ENCODE assay signal across 11 cellular contexts in the genomic region with DNA sequence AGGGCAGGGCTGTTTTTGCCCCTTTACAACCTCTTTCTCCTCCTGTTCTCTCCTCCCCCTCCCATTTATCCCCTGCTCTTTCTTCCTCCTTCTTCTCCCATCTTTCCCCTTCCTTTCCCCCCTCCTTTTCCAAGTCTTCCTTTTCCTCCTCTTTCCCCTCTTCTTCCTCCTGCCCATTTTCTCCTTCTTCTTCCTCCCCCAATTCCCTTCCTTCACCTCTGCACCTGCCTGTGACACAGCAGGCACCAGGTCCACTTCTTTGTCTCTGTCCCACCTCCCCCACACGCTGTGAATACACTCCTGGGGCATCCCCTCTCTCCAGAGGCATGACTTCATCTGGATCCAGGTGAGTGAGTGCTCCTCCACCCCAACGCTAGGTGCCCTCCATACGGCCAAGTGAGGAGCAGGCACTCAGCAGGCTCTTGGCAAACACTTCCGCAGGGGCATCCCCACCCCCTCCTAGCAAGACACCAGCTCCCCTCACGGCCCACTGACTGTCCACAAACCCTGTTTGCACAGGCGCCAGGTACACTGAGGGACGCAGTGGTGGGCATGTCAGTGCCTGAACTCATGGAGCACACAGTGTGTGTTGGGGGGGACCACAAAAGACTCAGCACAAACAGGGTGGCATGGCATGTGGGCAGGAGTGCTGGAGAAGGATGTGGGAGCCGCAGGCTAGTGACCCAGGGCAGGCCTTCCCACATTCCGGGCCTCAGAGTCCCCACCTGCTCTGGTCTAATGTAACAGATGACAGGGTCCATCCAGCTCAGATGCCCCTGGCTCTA. TPM values are rescaled to one million over a fixed set of nuclear protein-coding genes. Genes with fewer than 3 reads are reported as not detected.
DNase-seq lines count a peak whose midpoint lies in the region; ATAC-seq, FAIRE-seq and TF ChIP-seq lines count a peak whose summit lies in the region.
"Had no signal": no experiment of that assay in that cellular context is flagged by ENCODE, and none has a peak within 500 bp of the region (broad histone marks: within the 10 kb centered on the region; RNA-seq: fewer than 3 reads in every experiment).

No MANE protein-coding gene starts in this region.

- TF ChIP-seq POLR2A in K562 (conservative IDR thresholded peaks at IDR 0.05): no peak

- H3K9me1 ChIP-seq in K562 (ENCODE audit: control insufficient read depth, insufficient read depth, low read length): no peaks in the 10 kb centered on the region

- peaks cover 31% of the 10 kb centered on the region for H3K79me2 ChIP-seq in K562 (ENCODE audit: control insufficient read depth, insufficient read depth, low read length)

- H3K4me1 Mint-ChIP-seq in CD4-positive, alpha-beta memory T cell: peaks cover 0 to 9% (median 2%) of the 10 kb centered on the region in 4 donors
- H3K4me1 Mint-ChIP-seq in natural killer cell: peaks cover 0 to 13% of the 10 kb centered on the region in 2 donors

- H3K9ac ChIP-seq in HUES6 (ENCODE audit: low read length) (no peak overlapping the region), K562 (ENCODE audit: insufficient read depth in 1 of 2, low read depth in 2 of 2, low read length in 2 of 2) (peak overlapping the region in 1 of 2 experiments; percentile 81; a peak in 2 of 4 replicates)

- no peak for TF ChIP-seq CTCF in K562 (IDR thresholded peaks at IDR 0.05 in 2 of 3, conservative IDR thresholded peaks at IDR 0.05 in 1 of 3; ENCODE audit: insufficient read depth in 2 of 3, low read depth in 1 of 3, low read length in 3 of 3)
- no peak for TF ChIP-seq CTCF in natural killer cell (IDR thresholded peaks at IDR 0.05)
- TF ChIP-seq CTCF in tibial artery (IDR thresholded peaks at IDR 0.05): no peak

- H3K4me2 ChIP-seq in K562 (ENCODE audit: insufficient read depth, low read length): peak overlapping the region; percentile 80

- ATAC-seq in K562: no peak
- ATAC-seq in natural killer cell: no peak

- no peak for DNase-seq in CD4-positive, alpha-beta memory T cell
- no peak for DNase-seq in K562 (ENCODE audit: extremely low read depth in 1 of 4, low spot score in 3 of 4)
- DNase-seq in natural killer cell: no peak
- DNase-seq in RKO (ENCODE audit: low spot score): no peak
- DNase-seq in CD1c-positive myeloid dendritic cell (ENCODE audit: extremely low spot score): no peak
- no peak for DNase-seq in tibial artery
- DNase-seq in caudate nucleus (lab: John Stamatoyannopoulos, UW): no peak
- DNase-seq: activated effector memory CD4-positive, alpha-beta T cell treated with Interleukin-2 at 50 U/mL for 16 hours had no signal

- no peaks in the 10 kb centered on the region for H3K4me1 ChIP-seq in CD4-positive, alpha-beta memory T cell (ENCODE audit: insufficient read depth, low read length)
- peaks cover 32% of the 10 kb centered on the region for H3K4me1 ChIP-seq in HUES6 (ENCODE audit: control insufficient read depth, insufficient read depth, low read length)
- H3K4me1 ChIP-seq in K562 (replicated peaks in 1 of 2; ENCODE audit: control insufficient read depth in 2 of 2, insufficient read depth in 2 of 2, low read length in 2 of 2): peaks cover 26 to 55% of the 10 kb centered on the region in 2 experiments
- H3K4me1 ChIP-seq in tibial artery: peaks cover 0 to 32% (median 26%) of the 10 kb centered on the region in 4 donors

- no peaks in the 10 kb centered on the region for H4K20me1 ChIP-seq in K562 (replicated peaks; ENCODE audit: control insufficient read depth, insufficient read depth, low read length)

- peaks cover 6% of the 10 kb centered on the region for H3K27me3 ChIP-seq in CD4-positive, alpha-beta memory T cell (ENCODE audit: insufficient read depth, low read length)
- peaks cover 11% of the 10 kb centered on the region; the same call in 1 of the 2 replicates for H3K27me3 ChIP-seq in HUES6 (ENCODE audit: control insufficient read depth, insufficient read depth, low read length)
- no peaks in the 10 kb centered on the region for H3K27me3 ChIP-seq in K562 (ENCODE audit: control insufficient read depth in 2 of 2, insufficient read depth in 2 of 2, low read length in 2 of 2)
- no peaks in the 10 kb centered on the region for H3K27me3 ChIP-seq in tibial artery

- H3K9me3 ChIP-seq in CD4-positive, alpha-beta memory T cell (ENCODE audit: control insufficient read depth in 1 of 2, low read length in 2 of 2): no peaks in the 10 kb centered on the region
- H3K9me3 ChIP-seq in HUES6 (ENCODE audit: control insufficient read depth, insufficient read depth, low read depth, low read length): no peaks in the 10 kb centered on the region
- no peaks in the 10 kb centered on the region for H3K9me3 ChIP-seq in K562 (replicated peaks; ENCODE audit: control insufficient read depth, insufficient read depth, low read depth, low read length)
- no peaks in the 10 kb centered on the region for H3K9me3 ChIP-seq in tibial artery

- peaks cover 0 to 2% (median 0%) of the 10 kb centered on the region in 8 donors for H3K9me3 Mint-ChIP-seq in CD4-positive, alpha-beta memory T cell
- H3K9me3 Mint-ChIP-seq in natural killer cell: no peaks in the 10 kb centered on the region

- BruUV-seq in K562 (replicated peaks; lab: Mats Ljungman, UMichigan): no TSS peak

- H3K27ac ChIP-seq in CD4-positive, alpha-beta memory T cell (ENCODE audit: low read depth, low read length): no peak overlapping the region
- H3K27ac ChIP-seq in HUES6 (ENCODE audit: low read depth, low read length) (no peak overlapping the region), K562 (ENCODE audit: extremely low read depth, low read depth, low read length) (no peak overlapping the region), tibial artery (peak overlapping the region in 1 of 2 donors; percentile 85), caudate nucleus (ENCODE audit: low read depth, low read length) (no peak overlapping the region)

- CTCF ChIA-PET in CD4-positive, alpha-beta memory T cell (lab: Charles Lee; ENCODE audit: partially characterized antibody): no interaction called here
- CTCF ChIA-PET in K562 (lab: Yijun Ruan, JAX; ENCODE audit: low intra/inter-chr PET ratio): no interaction called here

- peak overlapping the region; percentile 87 for H2AFZ ChIP-seq in K562 (ENCODE audit: low read depth, low read length)

- intact Hi-C loops in CD4-positive, alpha-beta memory T cell (cut with micrococcal nuclease): no loop called here
- intact Hi-C loops in K562 (cut with micrococcal nuclease): no loop called here
- intact Hi-C loops in natural killer cell (cut with micrococcal nuclease): no loop called here
- intact Hi-C loops in tibial artery (cut with DNase I; ENCODE audit: low total_unique reads): loop anchor here (10.0 kb wide), 1 partner anchor 50 kb away; no protein-coding TSS in a partner anchor

- WGBS in K562 (ENCODE audit: insufficient coverage, low coverage, missing lambda C conversion rate): 73% methylated on average over 7 of the region's 9 CpGs

- FAIRE-seq in K562 (lab: Jason Lieb, UNC): no peak
- FAIRE-seq: endometrium had no signal

- in situ Hi-C loops in K562 (cut with MboI): no loop called here

- no peak for TF ChIP-seq RAD21 in K562 (CRISPR knock-in tag; conservative IDR thresholded peaks at IDR 0.05 in 1 of 2, IDR thresholded peaks at IDR 0.05 in 1 of 2)

- H3K27ac Mint-ChIP-seq in CD4-positive, alpha-beta memory T cell: no peak overlapping the region
- peak overlapping the region in 1 of 2 donors; percentile 15 for H3K27ac Mint-ChIP-seq in natural killer cell

- TF ChIP-seq EP300 in K562 (IDR thresholded peaks at IDR 0.05; ENCODE audit: low read length): no peak

- no peaks in the 10 kb centered on the region for H3K36me3 Mint-ChIP-seq in CD4-positive, alpha-beta memory T cell
- H3K36me3 Mint-ChIP-seq in natural killer cell: no peaks in the 10 kb centered on the region

- H3K4me3 Mint-ChIP-seq in CD4-positive, alpha-beta memory T cell: peak overlapping the region in 6 of 8 donors; percentile 60 to 72 (median 69)
- H3K4me3 Mint-ChIP-seq in natural killer cell: peak overlapping the region; percentile 66

- no peak overlapping the region for H3K4me3 ChIP-seq in CD4-positive, alpha-beta memory T cell (ENCODE audit: low read length in 2 of 2)
- H3K4me3 ChIP-seq in HUES6 (ENCODE audit: low read depth, low read length) (peak overlapping the region; percentile 27), K562 (no peak overlapping the region), tibial artery (no peak overlapping the region)

- POLR2A ChIA-PET in CD4-positive, alpha-beta memory T cell (lab: Charles Lee; ENCODE audit: partially characterized antibody): no interaction called here
- POLR2A ChIA-PET in K562 (lab: Yijun Ruan, JAX): interaction anchor here (0.6 to 1.1 kb wide), 2 partner anchors 30 to 90 kb away, joined by 3 to 5 read pairs; no protein-coding TSS in a partner anchor

- peaks cover 19 to 31% of the 10 kb centered on the region in 2 donors for H3K27me3 Mint-ChIP-seq in CD4-positive, alpha-beta memory T cell
- peaks cover 0 to 6% of the 10 kb centered on the region in 2 donors for H3K27me3 Mint-ChIP-seq in natural killer cell (ENCODE audit: low read depth in 2 of 2)

- H3K36me3 ChIP-seq in CD4-positive, alpha-beta memory T cell (ENCODE audit: insufficient read depth, low read length): no peaks in the 10 kb centered on the region
- H3K36me3 ChIP-seq in HUES6 (ENCODE audit: control insufficient read depth, insufficient read depth, low read length) (no peaks in the 10 kb centered on the region), K562 (ENCODE audit: control insufficient read depth, insufficient read depth, low read length) (peaks cover 11% of the 10 kb centered on the region; the same call in 2 of the 3 replicates), tibial artery (no peaks in the 10 kb centered on the region)

RNA-seq across cellular contexts. Expression of a gene that starts 10.7 kb away (rescaled TPM):
- not detected for total RNA-seq in CD4-positive, alpha-beta memory T cell
- under 1 TPM in 1 of 2 donors, not detected in 1; 0.52 TPM for polyA plus RNA-seq in CD4-positive, alpha-beta memory T cell
- total RNA-seq in K562 (2011; cell fraction: chromatin; rRNA removed; ENCODE audit: low replicate concordance): not detected in 2 replicates
- not detected in 2 replicates for total RNA-seq in K562 (2011; cell fraction: nucleolus; rRNA removed)
- total RNA-seq in K562 (2011; cell fraction: nucleoplasm; rRNA removed): not detected in 2 replicates
- total RNA-seq in K562 (2014; rRNA removed) (not detected in 2 replicates), K562 (2014; rRNA removed; fragmentation: Illumina TruSeq; extraction: Trizol) (not detected in 2 replicates), K562 (2015; rRNA removed; fragmentation: Illumina TruSeq; extraction: Trizol) (not detected in 2 replicates), K562 (2021) (not detected in 2 replicates), natural killer cell (1 to 10 TPM in 1 of 3 donors, not detected in 2; 1.4 TPM)
- polyA plus RNA-seq in K562 (2011; rRNA removed) (not detected in 2 replicates), K562 (2014; fragmentation: Illumina TruSeq; extraction: Trizol) (not detected in 2 replicates), K562 (2014; fragmentation: Nextera tagmentation; extraction: Ambion mirVana) (not detected), K562 (2014; rRNA removed) (not detected in 2 replicates)
- 0.04 TPM in 1 of 2 replicates, not detected in the other for polyA plus RNA-seq in K562 (2011; cell fraction: cytosol; rRNA removed)
- polyA plus RNA-seq in K562 (2011; cell fraction: nucleus; rRNA removed): not detected in 2 replicates
- polyA plus RNA-seq in K562 (2012): 0.15 and 0.17 TPM in 2 replicates
- polyA minus RNA-seq in K562 (2011; rRNA and poly(A)+ RNA removed): not detected in 2 replicates
- not detected in 2 replicates for polyA minus RNA-seq in K562 (2011; cell fraction: cytosol; rRNA and poly(A)+ RNA removed)
- not detected in 2 replicates for polyA minus RNA-seq in K562 (2011; cell fraction: nucleus; rRNA and poly(A)+ RNA removed)
- total RNA-seq: Daoy had no signal
